19 cellular contexts compared by ENCODE assay signal in genomic region chr11:64092761-64093136, GRCh38. TPM values are rescaled to one million over a fixed set of nuclear protein-coding genes. Genes with fewer than 3 reads are reported as not detected.
"Had no signal": no experiment of that assay in that cellular context is flagged by ENCODE, and none has a peak within 500 bp of the region (broad histone marks: within the 10 kb centered on the region; RNA-seq: fewer than 3 reads in every experiment).

No MANE protein-coding gene starts in this region.

- H3K9me3 ChIP-seq: gastroesophageal sphincter had no signal

- H3K4me3 Mint-ChIP-seq: activated naive CD4-positive, alpha-beta T cell treated with anti-CD3 and anti-CD28 coated beads, Interleukin-2, amount 10 ng/mL, durations not matched to agents 7 days and 5 days; activated T-helper 17 cell treated with anti-CD3 and anti-CD28 coated beads, Interleukin-2, amount 50 U/mL, for 72 hours; effector memory CD8-positive, alpha-beta T cell; naive B cell; stimulated activated effector memory CD8-positive, alpha-beta T cell treated with anti-CD3 and anti-CD28 coated beads, Interleukin-12 subunit alpha, Interleukin-12 subunit beta, amount 100 ng/mL, for 72 hours had no signal

- H3K27ac Mint-ChIP-seq: activated naive CD4-positive, alpha-beta T cell treated with anti-CD3 and anti-CD28 coated beads, Interleukin-2, amount 10 ng/mL, durations not matched to agents 7 days and 5 days; activated T-helper 17 cell treated with anti-CD3 and anti-CD28 coated beads, Interleukin-2, amount 50 U/mL, for 72 hours; progenitor cell of endocrine pancreas; stimulated activated effector memory CD8-positive, alpha-beta T cell treated with anti-CD3 and anti-CD28 coated beads, Interleukin-12 subunit alpha, Interleukin-12 subunit beta, amount 100 ng/mL, for 72 hours had no signal

- H3K4me2 ChIP-seq: hepatocyte had no signal

- H3K27me3 ChIP-seq: gastroesophageal sphincter, hepatocyte had no signal

- H3K9me3 Mint-ChIP-seq: activated naive CD4-positive, alpha-beta T cell treated with anti-CD3 and anti-CD28 coated beads, Interleukin-2, amount 10 ng/mL, durations not matched to agents 7 days and 5 days; activated T-helper 17 cell treated with anti-CD3 and anti-CD28 coated beads, Interleukin-2, amount 50 U/mL, for 72 hours; effector memory CD8-positive, alpha-beta T cell; naive B cell; stimulated activated effector memory CD8-positive, alpha-beta T cell treated with anti-CD3 and anti-CD28 coated beads, Interleukin-12 subunit alpha, Interleukin-12 subunit beta, amount 100 ng/mL, for 72 hours had no signal

- H3K36me3 ChIP-seq: gastroesophageal sphincter had no signal

- ATAC-seq: activated T-helper 17 cell treated with anti-CD3 and anti-CD28 coated beads, Interleukin-2, amount 50 U/mL, for 72 hours; effector memory CD8-positive, alpha-beta T cell; gastroesophageal sphincter; right cardiac atrium; stimulated activated effector memory CD8-positive, alpha-beta T cell treated with anti-CD3 and anti-CD28 coated beads, Interleukin-12 subunit alpha, Interleukin-12 subunit beta, amount 100 ng/mL, for 72 hours had no signal

- H3K4me3 ChIP-seq: gastroesophageal sphincter, hepatocyte had no signal

- H3K4me1 Mint-ChIP-seq: naive B cell had no signal

- FAIRE-seq: TTC549 had no signal

- H3K27ac ChIP-seq: epithelial cell of prostate, hepatocyte had no signal

- H3K36me3 Mint-ChIP-seq: activated naive CD4-positive, alpha-beta T cell treated with anti-CD3 and anti-CD28 coated beads, Interleukin-2, amount 10 ng/mL, durations not matched to agents 7 days and 5 days; naive B cell; stimulated activated effector memory CD8-positive, alpha-beta T cell treated with anti-CD3 and anti-CD28 coated beads, Interleukin-12 subunit alpha, Interleukin-12 subunit beta, amount 100 ng/mL, for 72 hours had no signal

- DNase-seq: activated CD4-positive, alpha-beta T cell treated with anti-CD3 and anti-CD28 coated beads, Interleukin-2, amount 50 U/mL, for 1 hour; activated naive CD4-positive, alpha-beta T cell treated with anti-CD3 and anti-CD28 coated beads, Interleukin-2, amount 10 ng/mL, durations not matched to agents 7 days and 5 days; activated T-cell treated with anti-CD3 and anti-CD28 coated beads for 4 hours; central memory CD4-positive, alpha-beta T cell; effector memory CD8-positive, alpha-beta T cell; kidney glomerular epithelial cell; naive B cell; T-helper 2 cell; trophoblast cell had no signal

- H3K27me3 Mint-ChIP-seq: activated T-helper 17 cell treated with anti-CD3 and anti-CD28 coated beads, Interleukin-2, amount 50 U/mL, for 72 hours; naive B cell had no signal

RNA-seq across cellular contexts. Expression of gene FLRT1, which starts 57.0 kb away (rescaled TPM):
- total RNA-seq: activated CD8-positive, alpha-beta memory T cell treated with anti-CD3 and anti-CD28 coated beads for 36 hours; activated T-helper 17 cell treated with anti-CD3 and anti-CD28 coated beads, Interleukin-2, amount 50 U/mL, for 72 hours; lung microvascular endothelial cell had no signal
